13 cellular contexts compared by ENCODE assay signal in genomic region chr11:120332822-120333716, GRCh38. TPM values are rescaled to one million over a fixed set of nuclear protein-coding genes. Genes with fewer than 3 reads are reported as not detected.
DNase-seq lines count a peak whose midpoint lies in the region; ATAC-seq and TF ChIP-seq lines count a peak whose summit lies in the region.
"Had no signal": no experiment of that assay in that cellular context is flagged by ENCODE, and none has a peak within 500 bp of the region (broad histone marks: within the 10 kb centered on the region; RNA-seq: fewer than 3 reads in every experiment).

No MANE protein-coding gene starts in this region.

- H3K4me1 ChIP-seq in tibial artery, result peaks cover 0 to 50% (median 28%) of the 10 kb centered on the region in 4 donors

- DNase-seq in MG63 (peak; percentile 11), fibroblast of peridontal ligament (ENCODE audit: extremely low read depth) (peak; percentile 75), tibial artery (no peak), NCI-H1092 treated with DMSO at 0.1 percent for 48 hours (lab: John Stamatoyannopoulos, UW) (no peak), GM10266 (ENCODE audit: extremely low spot score) (no peak)
- DNase-seq: activated CD4-positive, alpha-beta T cell treated with anti-CD3 and anti-CD28 coated beads, Interleukin-2, amount 50 U/mL, for 48 hours; activated effector memory CD4-positive, alpha-beta T cell treated with anti-CD3 and anti-CD28 coated beads, Interleukin-2, amount 50 U/mL, for 16 hours; Caco-2; central memory CD4-positive, alpha-beta T cell; erythroblast; T-helper 2 cell had no signal

- peak overlapping the region; percentile 65 for H3K27ac ChIP-seq in angular gyrus (ENCODE audit: low read depth, low read length)
- peak overlapping the region; percentile 96 to 98 for H3K27ac ChIP-seq in tibial artery

- H3K4me3 ChIP-seq in MG63 (no peak overlapping the region), tibial artery (no peak overlapping the region)

- H3K36me3 ChIP-seq in MG63, result peaks cover 26% of the 10 kb centered on the region
- peaks cover 7 to 17% (median 14%) of the 10 kb centered on the region in 3 donors for H3K36me3 ChIP-seq in tibial artery

- H3K27me3 ChIP-seq in MG63, result no peaks in the 10 kb centered on the region
- H3K27me3 ChIP-seq in tibial artery, result no peaks in the 10 kb centered on the region

- no peak for ATAC-seq in GM19328 (IDR thresholded peaks at IDR 0.05; ENCODE audit: unreplicated experiment)

- intact Hi-C loops in tibial artery (cut with DNase I; ENCODE audit: low total_unique reads), result loop anchor here (10.0 kb wide), 1 partner anchor 102 kb away; no protein-coding TSS in a partner anchor

- TF ChIP-seq CTCF in tibial artery (IDR thresholded peaks at IDR 0.05) (no peak), GM10266 (IDR thresholded peaks at IDR 0.05; ENCODE audit: control insufficient read depth, insufficient read depth, low read depth, missing control alignments) (no peak)

- H3K9me3 ChIP-seq in MG63 (no peaks in the 10 kb centered on the region), tibial artery (no peaks in the 10 kb centered on the region)
- H3K9me3 ChIP-seq: Caco-2 had no signal

RNA-seq across cellular contexts. Expression of gene ARHGEF12, which starts 3.1 kb away (rescaled TPM):
- 28.1 and 32.5 TPM in 2 replicates for total RNA-seq in MG63 (2014; rRNA removed; shearing (Covaris generic); ENCODE audit: low replicate concordance)

RNA-seq across cellular contexts. Expression of gene TLCD5, which starts 8.0 kb away (rescaled TPM):
- total RNA-seq in MG63 (2014; rRNA removed; shearing (Covaris generic); ENCODE audit: low replicate concordance), result 7.3 and 8.1 TPM in 2 replicates

Comparison
In these comparisons a context has a peak if more than half of its experiments do, and no peak if none do; other contexts are left out.
1. DNase-seq: peak in MG63 (single experiment) and fibroblast of peridontal ligament (single experiment); none in tibial artery (0 of 2), NCI-H1092 treated with DMSO at 0.1 percent for 48 hours (single experiment) and GM10266 (single experiment).